ENCODE assay signal across 18 cellular contexts in the genomic region with DNA sequence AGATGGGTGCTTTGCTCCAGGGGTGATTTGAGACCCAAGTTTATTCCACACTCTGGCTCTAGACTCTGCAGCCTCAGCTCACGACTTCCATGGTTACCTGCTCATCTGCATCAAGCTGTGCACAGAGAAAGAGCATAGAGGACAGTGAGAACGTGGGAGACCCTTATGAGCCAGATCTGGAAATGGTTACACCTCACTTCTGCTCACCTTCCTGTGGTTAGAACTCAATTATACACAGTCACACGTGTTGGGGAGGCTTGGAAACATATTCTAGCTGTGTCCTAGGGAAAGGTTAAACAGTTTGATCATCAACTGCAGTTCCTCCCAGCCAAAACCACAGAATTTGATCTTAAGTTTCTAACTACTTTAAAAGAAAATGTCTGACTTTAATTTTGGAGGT. TPM values are rescaled to one million over a fixed set of nuclear protein-coding genes. Genes with fewer than 3 reads are reported as not detected.
A peak's percentile ranks its signal among the peaks of the same experiment; 100 is the strongest.
DNase-seq lines count a peak whose midpoint lies in the region; ATAC-seq and TF ChIP-seq lines count a peak whose summit lies in the region.
"Had no signal": no experiment of that assay in that cellular context is flagged by ENCODE, and none has a peak within 500 bp of the region (broad histone marks: within the 10 kb centered on the region; RNA-seq: fewer than 3 reads in every experiment).

No MANE protein-coding gene starts in this region.

- no peak overlapping the region for H3K4me3 ChIP-seq in breast epithelium
- H3K4me3 ChIP-seq: A549 had no signal

- CTCF ChIA-PET in RWPE1 (lab: Yijun Ruan, JAX) = interaction anchor here (0.6 kb wide), 2 partner anchors 105 to 245 kb away, joined by 3 to 7 read pairs; no protein-coding TSS in a partner anchor

- H3K27me3 ChIP-seq in breast epithelium = no peaks in the 10 kb centered on the region

- H3K4me1 Mint-ChIP-seq in activated CD4-positive, alpha-beta T cell treated with anti-CD3 and anti-CD28 coated beads, Interleukin-2, amount 10 ng/mL, durations not matched to agents 24 days and 14 days = peaks cover 33% of the 10 kb centered on the region
- H3K4me1 Mint-ChIP-seq in stimulated activated naive CD8-positive, alpha-beta T cell treated with anti-CD3 and anti-CD28 coated beads, Interleukin-15, amount 100 ng/mL, for 72 hours = peaks cover 41% of the 10 kb centered on the region

- no peaks in the 10 kb centered on the region for H3K36me3 Mint-ChIP-seq in activated CD4-positive, alpha-beta T cell treated with anti-CD3 and anti-CD28 coated beads, Interleukin-2, amount 10 ng/mL, durations not matched to agents 24 days and 14 days (ENCODE audit: low read depth)

- H3K4me1 ChIP-seq in breast epithelium = peaks cover 0 to 13% of the 10 kb centered on the region in 2 donors

- ATAC-seq in stimulated activated naive CD8-positive, alpha-beta T cell treated with anti-CD3 and anti-CD28 coated beads, Interleukin-15, Interleukin-2, amounts not matched to agents 100 U/mL and 50 U/mL, for 24 hours = peak; percentile 75
- ATAC-seq in stimulated activated naive CD8-positive, alpha-beta T cell treated with anti-CD3 and anti-CD28 coated beads, Interleukin-15, amount 100 ng/mL, for 72 hours = no peak
- ATAC-seq: A549 had no signal

- no peaks in the 10 kb centered on the region for H3K36me3 ChIP-seq in breast epithelium

- peaks cover under 1% of the 10 kb centered on the region for H3K27me3 Mint-ChIP-seq in activated CD4-positive, alpha-beta T cell treated with anti-CD3 and anti-CD28 coated beads, Interleukin-2, amount 10 ng/mL, durations not matched to agents 24 days and 14 days
- H3K27me3 Mint-ChIP-seq in stimulated activated naive CD8-positive, alpha-beta T cell treated with anti-CD3 and anti-CD28 coated beads, Interleukin-15, amount 100 ng/mL, for 72 hours = peaks cover 8% of the 10 kb centered on the region

- H3K9me3 ChIP-seq in breast epithelium = no peaks in the 10 kb centered on the region
- H3K9me3 ChIP-seq: A549 had no signal

- no peak overlapping the region for H3K4me3 Mint-ChIP-seq in activated CD4-positive, alpha-beta T cell treated with anti-CD3 and anti-CD28 coated beads, Interleukin-2, amount 10 ng/mL, durations not matched to agents 24 days and 14 days
- H3K4me3 Mint-ChIP-seq in stimulated activated naive CD8-positive, alpha-beta T cell treated with anti-CD3 and anti-CD28 coated beads, Interleukin-15, amount 100 ng/mL, for 72 hours = peak overlapping the region in 1 of 2 donors; percentile 29
- H3K4me3 Mint-ChIP-seq: HFFc6 had no signal

- TF ChIP-seq CTCF in breast epithelium (IDR thresholded peaks at IDR 0.05) = no peak
- no peak for TF ChIP-seq CTCF in RWPE1 (conservative IDR thresholded peaks at IDR 0.05; ENCODE audit: low read depth)

- H3K27ac ChIP-seq in breast epithelium = peak overlapping the region; percentile 68 to 74
- H3K27ac ChIP-seq in RWPE1 = no peak overlapping the region
- H3K27ac ChIP-seq: A549, C4-2B had no signal

- peak; percentile 58 for DNase-seq in activated CD4-positive, alpha-beta T cell treated with anti-CD3 and anti-CD28 coated beads, Interleukin-2, amount 10 ng/mL, durations not matched to agents 24 days and 14 days
- DNase-seq in activated CD4-positive, alpha-beta T cell treated with anti-CD3 and anti-CD28 coated beads for 1 hour = no peak
- DNase-seq in stimulated activated naive CD8-positive, alpha-beta T cell treated with anti-CD3 and anti-CD28 coated beads, Interleukin-15, Interleukin-2, amounts not matched to agents 100 U/mL and 50 U/mL, for 24 hours = no peak
- DNase-seq in stimulated activated naive CD8-positive, alpha-beta T cell treated with anti-CD3 and anti-CD28 coated beads, Interleukin-15, amount 100 ng/mL, for 72 hours = no peak
- DNase-seq in breast epithelium (ENCODE audit: low spot score in 2 of 2) = no peak
- DNase-seq in DMS53 (lab: John Stamatoyannopoulos, UW) = no peak
- DNase-seq in NCI-H2227 (lab: John Stamatoyannopoulos, UW; ENCODE audit: unreplicated experiment) = no peak
- no peak for DNase-seq in RWPE1 (ENCODE audit: low spot score)
- DNase-seq: HFFc6, Karpas-422, NCI-H1930, NCI-H2171, NCI-H510A, NCI-H82, SIG-M5 had no signal

- intact Hi-C loops in activated CD4-positive, alpha-beta T cell treated with anti-CD3 and anti-CD28 coated beads, Interleukin-2, amount 10 ng/mL, durations not matched to agents 24 days and 14 days (cut with micrococcal nuclease) = no loop called here
- intact Hi-C loops in breast epithelium (cut with DNase I; ENCODE audit: low total_unique reads) = no loop called here

- POLR2A ChIA-PET in RWPE1 (lab: Yijun Ruan, JAX; ENCODE audit: low non-redundant PET) = no interaction called here

- no peak for TF ChIP-seq POLR2A in breast epithelium (IDR thresholded peaks at IDR 0.05)

- H3K9me3 Mint-ChIP-seq in activated CD4-positive, alpha-beta T cell treated with anti-CD3 and anti-CD28 coated beads, Interleukin-2, amount 10 ng/mL, durations not matched to agents 24 days and 14 days = peaks cover 6% of the 10 kb centered on the region
- H3K9me3 Mint-ChIP-seq in stimulated activated naive CD8-positive, alpha-beta T cell treated with anti-CD3 and anti-CD28 coated beads, Interleukin-15, amount 100 ng/mL, for 72 hours = no peaks in the 10 kb centered on the region
- H3K9me3 Mint-ChIP-seq: HFFc6 had no signal

- peak overlapping the region; percentile 66 for H3K27ac Mint-ChIP-seq in activated CD4-positive, alpha-beta T cell treated with anti-CD3 and anti-CD28 coated beads, Interleukin-2, amount 10 ng/mL, durations not matched to agents 24 days and 14 days
- no peak overlapping the region for H3K27ac Mint-ChIP-seq in stimulated activated naive CD8-positive, alpha-beta T cell treated with anti-CD3 and anti-CD28 coated beads, Interleukin-15, amount 100 ng/mL, for 72 hours
- H3K27ac Mint-ChIP-seq: HFFc6 had no signal

RNA-seq across cellular contexts. Expression of a gene that starts 1.8 kb away (rescaled TPM):
- not detected in 2 replicates for total RNA-seq in activated CD4-positive, alpha-beta T cell treated with anti-CD3 and anti-CD28 coated beads, Interleukin-2, amount 10 ng/mL, durations not matched to agents 24 days and 14 days
- not detected for total RNA-seq in breast epithelium
- total RNA-seq: H1, HFFc6 had no signal

RNA-seq across cellular contexts. Expression of a gene that starts 23.8 kb away (rescaled TPM):
- not detected in 2 replicates for total RNA-seq in activated CD4-positive, alpha-beta T cell treated with anti-CD3 and anti-CD28 coated beads, Interleukin-2, amount 10 ng/mL, durations not matched to agents 24 days and 14 days
- not detected for total RNA-seq in breast epithelium
- total RNA-seq: HFFc6 had no signal

RNA-seq across cellular contexts. Expression of a gene that starts 29.2 kb away (rescaled TPM):
- not detected in 2 replicates for total RNA-seq in activated CD4-positive, alpha-beta T cell treated with anti-CD3 and anti-CD28 coated beads, Interleukin-2, amount 10 ng/mL, durations not matched to agents 24 days and 14 days
- total RNA-seq in breast epithelium = not detected
- total RNA-seq: HFFc6 had no signal
